Comparison of ENCODE assay signal across 24 cellular contexts in the genomic region with DNA sequence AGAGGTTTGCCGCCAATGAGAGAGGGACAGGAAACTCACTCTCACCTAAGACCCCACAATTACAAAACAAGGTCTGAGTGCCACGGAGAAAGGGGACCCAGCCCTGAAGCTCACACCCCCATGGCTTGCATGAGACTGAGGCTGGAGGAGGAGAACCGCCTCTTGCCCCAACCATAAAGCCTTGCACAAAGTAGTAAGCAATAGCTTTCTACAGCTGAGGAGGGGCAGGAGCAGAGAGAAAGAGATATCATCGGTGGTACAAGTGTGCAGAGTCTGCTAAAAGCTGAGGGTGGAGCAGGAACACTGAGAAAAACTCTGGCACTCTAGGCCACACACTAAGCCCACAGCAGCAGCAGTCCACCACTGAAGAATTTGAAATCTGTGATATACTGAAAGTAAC.
"Had no signal": no experiment of that assay in that cellular context is flagged by ENCODE, and none has a peak within 500 bp of the region (broad histone marks: within the 10 kb centered on the region; RNA-seq: fewer than 3 reads in every experiment).

No MANE protein-coding gene starts in this region.

- H3K27me3 Mint-ChIP-seq: naive thymus-derived CD8-positive, alpha-beta T cell; progenitor cell of endocrine pancreas; stimulated activated memory B cell treated with anti-CD40 and anti-IgM and Interleukin-4, amounts not matched to agents 10 μg/mL and 1 μg/mL and 100 μg/mL, for 72 hours; type B pancreatic cell had no signal

- H3K4me3 Mint-ChIP-seq: naive thymus-derived CD8-positive, alpha-beta T cell; stimulated activated memory B cell treated with anti-CD40 and anti-IgM and Interleukin-4, amounts not matched to agents 10 μg/mL and 1 μg/mL and 100 μg/mL, for 72 hours; type B pancreatic cell had no signal

- DNase-seq: hippocampal formation; kidney; left colon; left lung; lower lobe of right lung; mammary epithelial cell; mesenchymal stem cell; naive thymus-derived CD8-positive, alpha-beta T cell; ovary; right lobe of liver; stimulated activated CD4-positive, alpha-beta T cell treated with anti-CD3 and anti-CD28 coated beads, Interleukin-1b, Interleukin-23, amount 100 ng/mL, for 48 hours; stimulated activated CD4-positive, alpha-beta T cell treated with anti-CD3 and anti-CD28 coated beads, Interleukin-2, amount 100 ng/mL, for 48 hours; stimulated activated CD4-positive, alpha-beta T cell treated with anti-CD3 and anti-CD28 coated beads, Interleukin-4, amount 100 ng/mL, for 4 hours; stimulated activated CD8-positive, alpha-beta memory T cell treated with anti-CD3 and anti-CD28 coated beads, Interleukin-4, amount 100 ng/mL, for 48 hours; stimulated activated naive CD8-positive, alpha-beta T cell treated with anti-CD3 and anti-CD28 coated beads, Interleukin-15, Interleukin-2, amounts not matched to agents 100 U/mL and 50 U/mL, for 24 hours; stomach; tibial artery; uterus had no signal

- H3K4me3 ChIP-seq: left lung, lower lobe of right lung, ovary, right atrium auricular region, right lobe of liver, smooth muscle cell, stomach, thoracic aorta, tibial artery, uterus had no signal

- H3K27ac ChIP-seq: left lung, lower lobe of right lung, ovary, right atrium auricular region, right lobe of liver, stomach, thoracic aorta, tibial artery, uterus had no signal

- H3K9me3 Mint-ChIP-seq: naive thymus-derived CD8-positive, alpha-beta T cell; stimulated activated memory B cell treated with anti-CD40 and anti-IgM and Interleukin-4, amounts not matched to agents 10 μg/mL and 1 μg/mL and 100 μg/mL, for 72 hours; type B pancreatic cell had no signal

- H3K36me3 ChIP-seq: ovary, uterus had no signal

- H3K27me3 ChIP-seq: left lung, ovary, right atrium auricular region, right lobe of liver, stomach, tibial artery, uterus had no signal

- H3K4me1 ChIP-seq: left lung, lower lobe of right lung, right atrium auricular region, right lobe of liver, stomach, tibial artery, uterus had no signal

- H3K4me2 ChIP-seq: smooth muscle cell had no signal

- H3K27ac Mint-ChIP-seq: naive thymus-derived CD8-positive, alpha-beta T cell; progenitor cell of endocrine pancreas; stimulated activated memory B cell treated with anti-CD40 and anti-IgM and Interleukin-4, amounts not matched to agents 10 μg/mL and 1 μg/mL and 100 μg/mL, for 72 hours; type B pancreatic cell had no signal

- ATAC-seq: left colon; left lung; lower lobe of right lung; naive thymus-derived CD8-positive, alpha-beta T cell; right lobe of liver; stimulated activated memory B cell treated with anti-CD40 and anti-IgM and Interleukin-4, amounts not matched to agents 10 μg/mL and 1 μg/mL and 100 μg/mL, for 72 hours; stimulated activated naive CD8-positive, alpha-beta T cell treated with anti-CD3 and anti-CD28 coated beads, Interleukin-15, Interleukin-2, amounts not matched to agents 100 U/mL and 50 U/mL, for 24 hours had no signal

- H3K9me3 ChIP-seq: left lung, lower lobe of right lung, ovary, right atrium auricular region, right lobe of liver, stomach, thoracic aorta, tibial artery, uterus had no signal

- H3K4me1 Mint-ChIP-seq: naive thymus-derived CD8-positive, alpha-beta T cell; stimulated activated memory B cell treated with anti-CD40 and anti-IgM and Interleukin-4, amounts not matched to agents 10 μg/mL and 1 μg/mL and 100 μg/mL, for 72 hours had no signal
